Comparison of ENCODE assay signal across 8 cellular contexts in genomic region chr13:42548731-42549554, GRCh38. TPM values are rescaled to one million over a fixed set of nuclear protein-coding genes. Genes with fewer than 3 reads are reported as not detected.
DNase-seq lines count a peak whose midpoint lies in the region; ATAC-seq, FAIRE-seq and TF ChIP-seq lines count a peak whose summit lies in the region.

No MANE protein-coding gene starts in this region.

- H3K27ac Mint-ChIP-seq in stimulated activated effector memory CD8-positive, alpha-beta T cell treated with anti-CD3 and anti-CD28 coated beads, Interleukin-12 subunit alpha, Interleukin-12 subunit beta, amount 100 ng/mL, for 72 hours: peak overlapping the region; percentile 13
- no peak overlapping the region; a peak in 1 of 7 replicates for H3K27ac Mint-ChIP-seq in H9

- no peaks in the 10 kb centered on the region for H3K79me1 ChIP-seq in H9 (ENCODE audit: insufficient read depth, low read depth, low read length, poor library complexity, severe bottlenecking)

- H2BK15ac ChIP-seq in H9 (ENCODE audit: low read depth, low read length): no peak overlapping the region

- H3K4me2 ChIP-seq in HepG2 (ENCODE audit: low read depth, low read length) (no peak overlapping the region), H9 (ENCODE audit: insufficient read depth, insufficient read length, low read length) (no peak overlapping the region)

- no peaks in the 10 kb centered on the region for H3K36me3 Mint-ChIP-seq in stimulated activated effector memory CD8-positive, alpha-beta T cell treated with anti-CD3 and anti-CD28 coated beads, Interleukin-12 subunit alpha, Interleukin-12 subunit beta, amount 100 ng/mL, for 72 hours
- no peaks in the 10 kb centered on the region for H3K36me3 Mint-ChIP-seq in H9 (ENCODE audit: insufficient read depth in 1 of 3, low read depth in 3 of 3)

- FAIRE-seq in HepG2 (lab: Jason Lieb, UNC) (no peak), HTR-8/SVneo (lab: Jason Lieb, UNC) (no peak)

- TF ChIP-seq CTCF in right lobe of liver (IDR thresholded peaks at IDR 0.05) (no peak), HepG2 (CRISPR knock-in tag; IDR thresholded peaks at IDR 0.05) (no peak), astrocyte of the spinal cord (IDR thresholded peaks at IDR 0.05; ENCODE audit: low read depth, low read length) (no peak), BE2C (IDR thresholded peaks at IDR 0.05; ENCODE audit: low read depth, low read length) (no peak), H9 (conservative IDR thresholded peaks at IDR 0.05) (no peak)

- H3K9ac ChIP-seq in HepG2 (ENCODE audit: insufficient read depth, low read depth, low read length) (no peak overlapping the region), H9 (ENCODE audit: extremely low read depth, insufficient read length, low read length) (no peak overlapping the region)

- TF ChIP-seq EP300 in HepG2 (IDR thresholded peaks at IDR 0.05; ENCODE audit: low read depth in 2 of 2, low read length in 2 of 2): no peak
- no peak for TF ChIP-seq EP300 in HepG2 (CRISPR knock-in tag; IDR thresholded peaks at IDR 0.05; ENCODE audit: borderline replicate concordance)

- H4K20me1 ChIP-seq in HepG2 (ENCODE audit: insufficient read depth, low read length) (no peaks in the 10 kb centered on the region), H9 (ENCODE audit: control insufficient read depth, insufficient read depth, insufficient read length) (no peaks in the 10 kb centered on the region)

- in situ Hi-C loops in HepG2 (cut with HindIII; ENCODE audit: extremely low pct_ligation_motif_present, low pct_unique_long_range_greater_than_20kb): no loop called here
- in situ Hi-C loops in astrocyte of the spinal cord (cut with HindIII; ENCODE audit: low sequenced_read_pairs): no loop called here

- H3K9me3 ChIP-seq in right lobe of liver (no peaks in the 10 kb centered on the region), HepG2 (ENCODE audit: low read length) (peaks cover 40% of the 10 kb centered on the region), BE2C (no peaks in the 10 kb centered on the region), H9 (ENCODE audit: control insufficient read depth, low read depth, low read length) (no peaks in the 10 kb centered on the region)

- no peak overlapping the region for H2BK12ac ChIP-seq in H9 (ENCODE audit: insufficient read length, low read depth, low read length)

- H3K27ac ChIP-seq in right lobe of liver (peak overlapping the region in 2 of 3 donors; percentile 3 to 16), HepG2 (ENCODE audit: extremely low read length, insufficient read depth, low read length) (no peak overlapping the region), H9 (ENCODE audit: insufficient read length, low read depth, low read length) (no peak overlapping the region)

- H3K36me3 ChIP-seq in right lobe of liver (no peaks in the 10 kb centered on the region), HepG2 (replicated peaks in 1 of 2; ENCODE audit: control insufficient read depth in 1 of 2, insufficient read depth in 2 of 2, low read length in 2 of 2) (no peaks in the 10 kb centered on the region), BE2C (no peaks in the 10 kb centered on the region)

- H3K4ac ChIP-seq in H9 (ENCODE audit: low read depth, low read length): no peak overlapping the region

- no TSS peak for BruUV-seq in HepG2 (replicated peaks; lab: Mats Ljungman, UMichigan)

- H3K23me2 ChIP-seq in H9 (ENCODE audit: insufficient read length, low read depth, low read length, poor library complexity, severe bottlenecking): no peaks in the 10 kb centered on the region

- H3K27me3 ChIP-seq in right lobe of liver: no peaks in the 10 kb centered on the region
- no peaks in the 10 kb centered on the region for H3K27me3 ChIP-seq in HepG2 (ENCODE audit: control insufficient read depth in 1 of 2, insufficient read depth in 2 of 2, low read length in 2 of 2)
- H3K27me3 ChIP-seq in BE2C: peaks cover 3% of the 10 kb centered on the region; the same call in 1 of the 2 replicates
- no peaks in the 10 kb centered on the region for H3K27me3 ChIP-seq in H9 (ENCODE audit: insufficient read depth, low read length)

- intact Hi-C loops in right lobe of liver (cut with DNase I) (no loop called here), HepG2 (cut with micrococcal nuclease; ENCODE audit: unreplicated experiment) (no loop called here)

- no peak overlapping the region for H3T11ph ChIP-seq in H9 (ENCODE audit: low read length)

- no peak overlapping the region for H2BK20ac ChIP-seq in H9 (ENCODE audit: low read depth, low read length, poor library complexity, severe bottlenecking)

- WGBS in right lobe of liver (ENCODE audit: insufficient coverage, low coverage, low lambda C conversion rate, missing lambda C conversion rate): 31% methylated on average over 10 of the region's 10 CpGs
- 59% methylated on average over 9 of the region's 10 CpGs for WGBS in HepG2 (ENCODE audit: low lambda C conversion rate)
- WGBS in H9 (ENCODE audit: extremely low coverage, insufficient read length, low lambda C conversion rate): no CpG with 5 or more reads among the region's 10 CpGs

- no peak overlapping the region for H3K4me3 ChIP-seq in right lobe of liver
- no peak overlapping the region for H3K4me3 ChIP-seq in HepG2 (replicated peaks in 1 of 3; ENCODE audit: insufficient read depth in 1 of 3, low read depth in 2 of 3, low read length in 3 of 3)
- no peak overlapping the region for H3K4me3 ChIP-seq in astrocyte of the spinal cord (ENCODE audit: low read depth, low read length)
- no peak overlapping the region for H3K4me3 ChIP-seq in BE2C (ENCODE audit: low read depth, low read length)

- H3K18ac ChIP-seq in H9 (ENCODE audit: insufficient read length, low read depth, low read length): no peak overlapping the region

- CTCF ChIA-PET in HepG2 (lab: Yijun Ruan, JAX; ENCODE audit: low intra/inter-chr PET ratio, low total read pairs): no interaction called here

- H2BK5ac ChIP-seq in H9 (ENCODE audit: insufficient read length, low read length): no peak overlapping the region

- no peaks in the 10 kb centered on the region for H3K79me2 ChIP-seq in HepG2 (ENCODE audit: insufficient read depth, low read length)
- no peaks in the 10 kb centered on the region for H3K79me2 ChIP-seq in H9 (ENCODE audit: insufficient read depth, low read length)

- H2BK120ac ChIP-seq in H9 (ENCODE audit: low read depth, low read length, poor library complexity, severe bottlenecking): no peak overlapping the region

- H3K27me3 Mint-ChIP-seq in H9 (ENCODE audit: low read depth): 0 out of 2 replicates have a peak, but pooled peaks cover 3% of the 10 kb centered on the region

- H2AFZ ChIP-seq in HepG2 (ENCODE audit: low read length) (no peak overlapping the region), H9 (ENCODE audit: low read length) (no peak overlapping the region)

- no peak overlapping the region for H4K8ac ChIP-seq in H9 (replicated peaks; ENCODE audit: insufficient read length, low read depth, low read length)

- no peak overlapping the region for H3K56ac ChIP-seq in H9 (ENCODE audit: insufficient read length, low read depth, low read length)

- H2AK5ac ChIP-seq in H9 (ENCODE audit: insufficient read length, low read length): no peak overlapping the region

- no peak overlapping the region for H3K4me3 Mint-ChIP-seq in stimulated activated effector memory CD8-positive, alpha-beta T cell treated with anti-CD3 and anti-CD28 coated beads, Interleukin-12 subunit alpha, Interleukin-12 subunit beta, amount 100 ng/mL, for 72 hours
- no peak overlapping the region for H3K4me3 Mint-ChIP-seq in H9

- POLR2A ChIA-PET in HepG2 (lab: Yijun Ruan, JAX): no interaction called here

- H3K4me1 ChIP-seq in right lobe of liver: peaks cover 0 to 29% (median 3%) of the 10 kb centered on the region in 4 donors
- H3K4me1 ChIP-seq in HepG2 (ENCODE audit: insufficient read depth, low read length): 0 out of 2 replicates have a peak, but pooled peaks cover under 1% of the 10 kb centered on the region
- H3K4me1 ChIP-seq in BE2C: no peaks in the 10 kb centered on the region
- H3K4me1 ChIP-seq in H9 (ENCODE audit: insufficient read depth, low read length): no peaks in the 10 kb centered on the region

- no peak overlapping the region for H4K91ac ChIP-seq in H9 (ENCODE audit: insufficient read length, low read depth, low read length)

- H3K4me1 Mint-ChIP-seq in stimulated activated effector memory CD8-positive, alpha-beta T cell treated with anti-CD3 and anti-CD28 coated beads, Interleukin-12 subunit alpha, Interleukin-12 subunit beta, amount 100 ng/mL, for 72 hours: peaks cover 12% of the 10 kb centered on the region
- H3K4me1 Mint-ChIP-seq in H9: peaks cover 15 to 16% of the 10 kb centered on the region in 2 experiments

- H3K23ac ChIP-seq in H9 (ENCODE audit: insufficient read length, low read depth, low read length): no peak overlapping the region

- peak; percentile 56 to 67 (median 62) for ATAC-seq in right lobe of liver
- no peak for ATAC-seq in HepG2
- peak; percentile 92 for ATAC-seq in HG03442 (IDR thresholded peaks at IDR 0.05; ENCODE audit: unreplicated experiment)
- peak; percentile 38 for ATAC-seq in stimulated activated effector memory CD8-positive, alpha-beta T cell treated with anti-CD3 and anti-CD28 coated beads, Interleukin-12 subunit alpha, Interleukin-12 subunit beta, amount 100 ng/mL, for 72 hours

- TF ChIP-seq POLR2A in right lobe of liver (IDR thresholded peaks at IDR 0.05) (no peak), HepG2 (IDR thresholded peaks at IDR 0.05; ENCODE audit: insufficient read depth in 1 of 2, low read depth in 2 of 2, low read length in 2 of 2) (no peak)

- TF ChIP-seq RAD21 in HepG2 (CRISPR knock-in tag; IDR thresholded peaks at IDR 0.05): no peak

- no peak overlapping the region for H4K5ac ChIP-seq in H9 (ENCODE audit: insufficient read length, low read depth, low read length)

- DNase-seq in right lobe of liver (peak in 1 of 3 donors; percentile 52), HepG2 (ENCODE audit: low spot score) (no peak), astrocyte of the spinal cord (ENCODE audit: low read depth, low spot score) (peak; percentile 89), HTR-8/SVneo (ENCODE audit: insufficient read length, low spot score) (no peak), BE2C (no peak), H9 (no peak)
- no peak for DNase-seq in stimulated activated effector memory CD8-positive, alpha-beta T cell treated with anti-CD3 and anti-CD28 coated beads, Interleukin-12 subunit alpha, Interleukin-12 subunit beta, amount 100 ng/mL, for 72 hours (ENCODE audit: low spot score in 2 of 2)

- no peaks in the 10 kb centered on the region for H3K9me3 Mint-ChIP-seq in stimulated activated effector memory CD8-positive, alpha-beta T cell treated with anti-CD3 and anti-CD28 coated beads, Interleukin-12 subunit alpha, Interleukin-12 subunit beta, amount 100 ng/mL, for 72 hours
- H3K9me3 Mint-ChIP-seq in H9: no peaks in the 10 kb centered on the region

- no peak overlapping the region for H3K14ac ChIP-seq in H9 (ENCODE audit: insufficient read depth, low read length)

RNA-seq across cellular contexts. Expression of gene TNFSF11, which starts 25.0 kb away (rescaled TPM):
- total RNA-seq in right lobe of liver (1 to 10 TPM in 1 of 6 experiments, under 1 TPM in 5; 0.15 to 1.5 (median 0.45) TPM), HepG2 (2016; rRNA removed; fragmentation: Illumina TruSeq; extraction: Trizol) (not detected in 2 replicates), H9 (2021) (3.4 and 3.5 TPM in 2 replicates)
- total RNA-seq in HepG2 (2016; cell fraction: cytosol; rRNA removed; fragmentation: Illumina TruSeq; extraction: Trizol; ENCODE audit: low read depth): not detected in 2 replicates
- not detected in 2 replicates for total RNA-seq in HepG2 (2016; cell fraction: insoluble cytoplasmic fraction; rRNA removed; fragmentation: Illumina TruSeq; extraction: Trizol)
- total RNA-seq in HepG2 (2016; cell fraction: membrane; rRNA removed; fragmentation: Illumina TruSeq; extraction: Trizol): not detected in 2 replicates
- total RNA-seq in HepG2 (2016; cell fraction: nucleus; rRNA removed; fragmentation: Illumina TruSeq; extraction: Trizol): not detected in 2 replicates
- 0.03 TPM in 1 of 2 replicates, not detected in the other for polyA plus RNA-seq in HepG2 (2011; rRNA removed)
- polyA plus RNA-seq in HepG2 (2011; cell fraction: cytosol; rRNA removed): not detected in 2 replicates
- not detected in 2 replicates for polyA plus RNA-seq in HepG2 (2011; cell fraction: nucleus; rRNA removed)
- polyA plus RNA-seq in HepG2 (2012): not detected in 2 replicates
- polyA plus RNA-seq in HepG2 (2016; cell fraction: cytosol; fragmentation: Illumina TruSeq; extraction: Trizol; ENCODE audit: low read depth): not detected in 2 replicates
- not detected in 2 replicates for polyA plus RNA-seq in HepG2 (2016; cell fraction: insoluble cytoplasmic fraction; fragmentation: Illumina TruSeq; extraction: Trizol; ENCODE audit: low read depth)
- polyA plus RNA-seq in HepG2 (2016; cell fraction: membrane; fragmentation: Illumina TruSeq; extraction: Trizol; ENCODE audit: low read depth): not detected in 2 replicates
- polyA plus RNA-seq in HepG2 (2016; cell fraction: nucleus; fragmentation: Illumina TruSeq; extraction: Trizol; ENCODE audit: insufficient read depth, low read depth): not detected in 2 replicates
- polyA minus RNA-seq in HepG2 (2011; rRNA and poly(A)+ RNA removed; ENCODE audit: low replicate concordance): not detected in 2 replicates
- polyA minus RNA-seq in HepG2 (2011; cell fraction: cytosol; rRNA and poly(A)+ RNA removed): not detected in 2 replicates
- not detected in 2 replicates for polyA minus RNA-seq in HepG2 (2011; cell fraction: nucleus; rRNA and poly(A)+ RNA removed)
- polyA plus RNA-seq in BE2C (2012; ENCODE audit: insufficient read depth, insufficient read length, low read depth): not detected

Comparison
In these comparisons a context has a peak if more than half of its experiments do, and no peak if none do; other contexts are left out.
1. H3K27ac ChIP-seq: peak in right lobe of liver (2 of 3); none in HepG2 (single experiment) and H9 (single experiment).